ENCODE assay signal across 30 cellular contexts in genomic region chr19:14566712-14567077, GRCh38. TPM values are rescaled to one million over a fixed set of nuclear protein-coding genes. Genes with fewer than 3 reads are reported as not detected.
"Had no signal": no experiment of that assay in that cellular context is flagged by ENCODE, and none has a peak within 500 bp of the region (broad histone marks: within the 10 kb centered on the region; RNA-seq: fewer than 3 reads in every experiment).

No MANE protein-coding gene starts in this region.

- H3K36me3 ChIP-seq: breast epithelium, uterus had no signal

- H3K27me3 Mint-ChIP-seq: activated B cell treated with CpG ODN at 0.5 μM for 24 hours; activated naive CD4-positive, alpha-beta T cell treated with anti-CD3 and anti-CD28 coated beads, Interleukin-2, amount 50 U/mL, for 24 hours; activated T-cell treated with anti-CD3 and anti-CD28 coated beads, Interleukin-2, amount 50 U/mL, for 24 hours; stimulated activated naive CD8-positive, alpha-beta T cell treated with anti-CD3 and anti-CD28 coated beads, Interleukin-15, amount 100 ng/mL, for 72 hours; type B pancreatic cell had no signal

- ATAC-seq: gastroesophageal sphincter; left cardiac atrium; left ventricle myocardium superior; mucosa of descending colon; right lobe of liver; stimulated activated naive CD8-positive, alpha-beta T cell treated with anti-CD3 and anti-CD28 coated beads, Interleukin-15, amount 100 ng/mL, for 72 hours had no signal

- H3K4me2 ChIP-seq: hepatocyte had no signal

- H3K4me3 Mint-ChIP-seq: activated B cell treated with CpG ODN at 0.5 μM for 24 hours; activated naive CD4-positive, alpha-beta T cell treated with anti-CD3 and anti-CD28 coated beads, Interleukin-2, amount 50 U/mL, for 24 hours; activated T-cell treated with anti-CD3 and anti-CD28 coated beads, Interleukin-2, amount 50 U/mL, for 24 hours; nephron progenitor cell; stimulated activated naive CD8-positive, alpha-beta T cell treated with anti-CD3 and anti-CD28 coated beads, Interleukin-15, amount 100 ng/mL, for 72 hours; T-helper 2 cell treated with Interferon-gamma antibody and Interleukin-4, amounts not matched to agents 5 μg/mL and 100 μg/mL, for 36 hours; type B pancreatic cell had no signal

- H3K4me3 ChIP-seq: breast epithelium, coronary artery, dorsolateral prefrontal cortex, gastroesophageal sphincter, hepatocyte, mucosa of descending colon, right lobe of liver, uterus had no signal

- DNase-seq: activated B cell treated with CpG ODN at 0.5 μM for 24 hours; activated CD8-positive, alpha-beta memory T cell treated with anti-CD3 and anti-CD28 coated beads, Interleukin-2, amount 50 U/mL, for 48 hours; activated gamma-delta T cell treated with Interleukin-2 at 50 U/mL for 16 hours; activated T-cell treated with anti-CD3 and anti-CD28 coated beads, Interleukin-2, amount 50 U/mL, for 24 hours; dorsolateral prefrontal cortex; left cardiac atrium; left ventricle myocardium superior; mucosa of descending colon; nephron progenitor cell; right lobe of liver; stimulated activated CD4-positive, alpha-beta T cell treated with anti-CD3 and anti-CD28 coated beads, Interleukin-12 subunit alpha, Interleukin-12 subunit beta, amount 100 ng/mL, for 4 hours; stimulated activated CD4-positive, alpha-beta T cell treated with anti-CD3 and anti-CD28 coated beads, Interleukin-4, amount 100 ng/mL, for 1 hour; stimulated activated naive CD8-positive, alpha-beta T cell treated with anti-CD3 and anti-CD28 coated beads, Interleukin-15, amount 100 ng/mL, for 72 hours; uterus had no signal

- H3K27me3 ChIP-seq: breast epithelium, dorsolateral prefrontal cortex, gastroesophageal sphincter, hepatocyte, neutrophil, right lobe of liver, uterus had no signal

- H3K9me3 Mint-ChIP-seq: activated B cell treated with CpG ODN at 0.5 μM for 24 hours; activated naive CD4-positive, alpha-beta T cell treated with anti-CD3 and anti-CD28 coated beads, Interleukin-2, amount 50 U/mL, for 24 hours; activated T-cell treated with anti-CD3 and anti-CD28 coated beads, Interleukin-2, amount 50 U/mL, for 24 hours; nephron progenitor cell; stimulated activated naive CD8-positive, alpha-beta T cell treated with anti-CD3 and anti-CD28 coated beads, Interleukin-15, amount 100 ng/mL, for 72 hours; T-helper 2 cell treated with Interferon-gamma antibody and Interleukin-4, amounts not matched to agents 5 μg/mL and 100 μg/mL, for 36 hours; type B pancreatic cell had no signal

- H3K27ac ChIP-seq: breast epithelium, coronary artery, gastroesophageal sphincter, hepatocyte, neutrophil, right lobe of liver, uterus had no signal

- H3K9me3 ChIP-seq: breast epithelium, gastroesophageal sphincter, mucosa of descending colon, neutrophil, right lobe of liver, uterus had no signal

- H3K27ac Mint-ChIP-seq: activated B cell treated with CpG ODN at 0.5 μM for 24 hours; activated naive CD4-positive, alpha-beta T cell treated with anti-CD3 and anti-CD28 coated beads, Interleukin-2, amount 50 U/mL, for 24 hours; stimulated activated naive CD8-positive, alpha-beta T cell treated with anti-CD3 and anti-CD28 coated beads, Interleukin-15, amount 100 ng/mL, for 72 hours; T-helper 2 cell treated with Interferon-gamma antibody and Interleukin-4, amounts not matched to agents 5 μg/mL and 100 μg/mL, for 36 hours; type B pancreatic cell had no signal

RNA-seq across cellular contexts. Expression of gene CLEC17A, which starts 16.2 kb away (rescaled TPM):
- total RNA-seq: breast epithelium, cerebellum, endothelial cell of umbilical vein, fibroblast of villous mesenchyme, gastroesophageal sphincter, hepatocyte, left cardiac atrium, left ventricle myocardium superior, lung microvascular endothelial cell, mesenteric fat pad, myocyte, osteocyte, renal cortical epithelial cell, right lobe of liver had no signal
